Comparison of ENCODE assay signal across 17 cellular contexts in genomic region chr14:103890052-103890371, GRCh38. TPM values are rescaled to one million over a fixed set of nuclear protein-coding genes. Genes with fewer than 3 reads are reported as not detected.
"Had no signal": no experiment of that assay in that cellular context is flagged by ENCODE, and none has a peak within 500 bp of the region (broad histone marks: within the 10 kb centered on the region; RNA-seq: fewer than 3 reads in every experiment).

No MANE protein-coding gene starts in this region.

- H3K27ac ChIP-seq: brain microvascular endothelial cell, esophagus muscularis mucosa, neural progenitor cell, testis had no signal

- H3K4me3 Mint-ChIP-seq: activated naive CD8-positive, alpha-beta T cell; activated T-cell treated with anti-CD3 and anti-CD28 coated beads, Interleukin-2, amount 50 U/mL, for 24 hours; neural progenitor cell; stimulated activated naive CD8-positive, alpha-beta T cell treated with anti-CD3 and anti-CD28 coated beads, Interleukin-15, Interleukin-2, amounts not matched to agents 100 ng/mL and 50 ng/mL, for 24 hours had no signal

- H3K4me2 ChIP-seq: neural progenitor cell had no signal

- H3K9ac ChIP-seq: neural progenitor cell had no signal

- DNase-seq: activated CD4-positive, alpha-beta T cell treated with anti-CD3 and anti-CD28 coated beads, Interleukin-2, amount 50 U/mL, for 4 hours; activated CD4-positive, CD25-positive, alpha-beta regulatory T cell treated with anti-CD3 and anti-CD28 coated beads, Interleukin-2, amount 50 U/mL, for 72 hours; activated gamma-delta T cell; activated T-cell treated with anti-CD3 and anti-CD28 coated beads, Interleukin-2, amount 50 U/mL, for 24 hours; amygdala; cerebellar nuclear complex; foreskin fibroblast; glutamatergic neuron; stimulated activated CD4-positive, alpha-beta T cell treated with anti-CD3 and anti-CD28 coated beads, Interleukin-4, amount 100 ng/mL, for 24 hours had no signal

- H3K9me3 Mint-ChIP-seq: activated T-cell treated with anti-CD3 and anti-CD28 coated beads, Interleukin-2, amount 50 U/mL, for 24 hours; neural progenitor cell; stimulated activated naive CD8-positive, alpha-beta T cell treated with anti-CD3 and anti-CD28 coated beads, Interleukin-15, Interleukin-2, amounts not matched to agents 100 ng/mL and 50 ng/mL, for 24 hours had no signal

- H3K36me3 ChIP-seq: brain microvascular endothelial cell, esophagus muscularis mucosa, neural progenitor cell had no signal

- H3K36me3 Mint-ChIP-seq: activated naive CD8-positive, alpha-beta T cell; neural progenitor cell had no signal

- H3K27me3 ChIP-seq: brain microvascular endothelial cell, esophagus muscularis mucosa, testis had no signal

- H3K27ac Mint-ChIP-seq: activated naive CD8-positive, alpha-beta T cell; activated T-cell treated with anti-CD3 and anti-CD28 coated beads, Interleukin-2, amount 50 U/mL, for 24 hours; neural progenitor cell; stimulated activated naive CD8-positive, alpha-beta T cell treated with anti-CD3 and anti-CD28 coated beads, Interleukin-15, Interleukin-2, amounts not matched to agents 100 ng/mL and 50 ng/mL, for 24 hours had no signal

- H3K4me1 ChIP-seq: neural progenitor cell, testis had no signal

- H3K9me3 ChIP-seq: esophagus muscularis mucosa, testis had no signal

- H3K4me3 ChIP-seq: esophagus muscularis mucosa, neural progenitor cell, testis had no signal

- H2AFZ ChIP-seq: neural progenitor cell had no signal

- H3K27me3 Mint-ChIP-seq: activated naive CD8-positive, alpha-beta T cell; activated T-cell treated with anti-CD3 and anti-CD28 coated beads, Interleukin-2, amount 50 U/mL, for 24 hours; stimulated activated naive CD8-positive, alpha-beta T cell treated with anti-CD3 and anti-CD28 coated beads, Interleukin-15, Interleukin-2, amounts not matched to agents 100 ng/mL and 50 ng/mL, for 24 hours had no signal

RNA-seq across cellular contexts. Expression of gene RD3L, which starts 52.3 kb away (rescaled TPM):
- total RNA-seq: esophagus muscularis mucosa, left colon, testis, ureter had no signal
